Comparison of ENCODE assay signal across 17 cellular contexts in the genomic region with DNA sequence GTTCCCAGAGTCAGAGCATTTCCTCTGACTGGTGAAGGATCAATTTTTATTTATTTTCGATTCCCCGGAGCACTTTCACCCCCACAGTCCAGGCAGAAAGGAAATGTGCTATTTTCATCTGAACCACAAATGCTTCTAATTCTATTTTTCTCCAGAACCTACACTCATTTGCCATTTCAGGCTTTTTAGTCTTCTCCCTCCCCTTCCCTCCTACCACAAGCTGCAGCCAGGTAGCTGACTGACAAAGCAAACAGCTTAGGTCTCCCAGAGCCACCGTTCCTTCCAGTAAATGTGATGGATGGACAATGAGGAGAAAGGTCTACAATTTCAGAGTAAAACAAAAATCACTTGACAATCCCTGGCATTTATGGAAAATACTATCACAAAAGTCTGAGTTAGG.
DNase-seq lines count a peak whose midpoint lies in the region; ATAC-seq and TF ChIP-seq lines count a peak whose summit lies in the region.
"Had no signal": no experiment of that assay in that cellular context is flagged by ENCODE, and none has a peak within 500 bp of the region (broad histone marks: within the 10 kb centered on the region; RNA-seq: fewer than 3 reads in every experiment).

No MANE protein-coding gene starts in this region.

- H3K27ac Mint-ChIP-seq in chondrocyte (ENCODE audit: unreplicated experiment): peak overlapping the region; percentile 1
- H3K27ac Mint-ChIP-seq in stimulated activated naive CD8-positive, alpha-beta T cell treated with anti-CD3 and anti-CD28 coated beads, Interleukin-15, amount 100 ng/mL, for 72 hours: no peak overlapping the region
- H3K27ac Mint-ChIP-seq: GM23338, type B pancreatic cell had no signal

- DNase-seq in left ventricle myocardium inferior (no peak), left ventricle myocardium superior (no peak), NCI-H2029 treated with DMSO at 0.1 percent for 48 hours (lab: John Stamatoyannopoulos, UW) (peak; percentile 87), chondrocyte (ENCODE audit: low spot score) (no peak), mammary epithelial cell (no peak), substantia nigra (lab: John Stamatoyannopoulos, UW) (no peak)
- DNase-seq in stimulated activated naive CD8-positive, alpha-beta T cell treated with anti-CD3 and anti-CD28 coated beads, Interleukin-15, amount 100 ng/mL, for 72 hours: no peak
- DNase-seq: activated naive CD4-positive, alpha-beta T cell; AML-193; Karpas-422; NCI-H446; posterior cingulate gyrus; stimulated activated naive CD4-positive, alpha-beta T cell treated with Interleukin-2 at 50 U/mL for 16 hours had no signal

- intact Hi-C loops in left ventricle myocardium inferior (cut with micrococcal nuclease) (loop anchor here (10.0 kb wide), 1 partner anchor 66 kb away; no protein-coding TSS in a partner anchor), left ventricle myocardium superior (cut with micrococcal nuclease) (no loop called here), mammary epithelial cell (cut with micrococcal nuclease) (no loop called here)

- no peak for TF ChIP-seq CTCF in left ventricle myocardium inferior (IDR thresholded peaks at IDR 0.05; ENCODE audit: borderline replicate concordance)
- TF ChIP-seq CTCF in chondrocyte (IDR thresholded peaks at IDR 0.05): no peak
- TF ChIP-seq CTCF in mammary epithelial cell (conservative IDR thresholded peaks at IDR 0.05 in 1 of 2, IDR thresholded peaks at IDR 0.05 in 1 of 2; ENCODE audit: extremely low read depth in 1 of 2, insufficient read depth in 1 of 2, low read depth in 1 of 2, low read length in 2 of 2): no peak

- H3K4me3 Mint-ChIP-seq in chondrocyte (ENCODE audit: unreplicated experiment): no peak overlapping the region
- peak overlapping the region; percentile 9 to 17 for H3K4me3 Mint-ChIP-seq in stimulated activated naive CD8-positive, alpha-beta T cell treated with anti-CD3 and anti-CD28 coated beads, Interleukin-15, amount 100 ng/mL, for 72 hours
- H3K4me3 Mint-ChIP-seq: GM23338, type B pancreatic cell had no signal

- H3K9me3 Mint-ChIP-seq in chondrocyte (ENCODE audit: low read depth): no peaks in the 10 kb centered on the region
- H3K9me3 Mint-ChIP-seq in stimulated activated naive CD8-positive, alpha-beta T cell treated with anti-CD3 and anti-CD28 coated beads, Interleukin-15, amount 100 ng/mL, for 72 hours: peaks cover 5 to 13% of the 10 kb centered on the region in 2 donors
- H3K9me3 Mint-ChIP-seq: GM23338 had no signal

- H3K79me2 ChIP-seq in mammary epithelial cell (ENCODE audit: insufficient read depth, low read length): peaks cover 95% of the 10 kb centered on the region

- H3K27me3 Mint-ChIP-seq in chondrocyte (ENCODE audit: low read depth): no peaks in the 10 kb centered on the region
- H3K27me3 Mint-ChIP-seq in stimulated activated naive CD8-positive, alpha-beta T cell treated with anti-CD3 and anti-CD28 coated beads, Interleukin-15, amount 100 ng/mL, for 72 hours: no peaks in the 10 kb centered on the region
- H3K27me3 Mint-ChIP-seq: type B pancreatic cell had no signal

- peaks cover 26% of the 10 kb centered on the region for H3K36me3 ChIP-seq in left ventricle myocardium inferior
- peaks cover 26% of the 10 kb centered on the region for H3K36me3 ChIP-seq in mammary epithelial cell (ENCODE audit: insufficient read depth, low read length)

- in situ Hi-C loops in mammary epithelial cell (cut with MboI; ENCODE audit: low sequenced_read_pairs in 2 of 2): no loop called here

- ATAC-seq in left ventricle myocardium superior: no peak
- ATAC-seq in stimulated activated naive CD8-positive, alpha-beta T cell treated with anti-CD3 and anti-CD28 coated beads, Interleukin-15, amount 100 ng/mL, for 72 hours: no peak
- ATAC-seq: GM23338 had no signal

- H3K4me3 ChIP-seq in left ventricle myocardium inferior (no peak overlapping the region), mammary epithelial cell (replicated peaks in 1 of 3; ENCODE audit: insufficient read depth in 1 of 3, low read depth in 2 of 3, low read length in 3 of 3) (no peak overlapping the region)
- H3K4me3 ChIP-seq: coronary artery, GM23338, hepatocyte had no signal

- peak overlapping the region; percentile 87 for H3K27ac ChIP-seq in left ventricle myocardium inferior (replicated peaks)
- H3K27ac ChIP-seq in mammary epithelial cell (ENCODE audit: insufficient read depth, low read depth, low read length): no peak overlapping the region
- no peak overlapping the region for H3K27ac ChIP-seq in substantia nigra (ENCODE audit: low read depth, low read length, poor library complexity, severe bottlenecking)
- H3K27ac ChIP-seq: coronary artery, hepatocyte had no signal

- BruUV-seq in mammary epithelial cell (replicated peaks; lab: Mats Ljungman, UMichigan): no TSS peak

- no peak overlapping the region for H2AFZ ChIP-seq in mammary epithelial cell (ENCODE audit: low read depth, low read length)
- H2AFZ ChIP-seq: GM23338, hepatocyte had no signal

- dilution Hi-C loops in mammary epithelial cell (cut with HindIII; ENCODE audit: low sequenced_read_pairs): no loop called here

- 83% methylated on average over 3 of the region's 3 CpGs for WGBS in mammary epithelial cell (ENCODE audit: low coverage, missing lambda C conversion rate)

- no peaks in the 10 kb centered on the region for H4K20me1 ChIP-seq in mammary epithelial cell (ENCODE audit: insufficient read depth, low read length)

- H3K27me3 ChIP-seq in left ventricle myocardium inferior (ENCODE audit: low read depth) (no peaks in the 10 kb centered on the region), mammary epithelial cell (ENCODE audit: insufficient read depth, low read length) (no peaks in the 10 kb centered on the region)
- H3K27me3 ChIP-seq: hepatocyte had no signal

- no peak overlapping the region for H3K9ac ChIP-seq in mammary epithelial cell (ENCODE audit: insufficient read depth, low read length)

- H3K4me2 ChIP-seq in mammary epithelial cell (ENCODE audit: insufficient read depth, low read depth, low read length): no peak overlapping the region
- H3K4me2 ChIP-seq: GM23338, hepatocyte had no signal

- CTCF ChIA-PET in mammary epithelial cell (lab: Charles Lee; ENCODE audit: low non-redundant PET): no interaction called here

- peaks cover 29% of the 10 kb centered on the region for H3K36me3 Mint-ChIP-seq in chondrocyte (ENCODE audit: low read depth)

- H3K9me3 ChIP-seq in left ventricle myocardium inferior (replicated peaks) (no peaks in the 10 kb centered on the region), mammary epithelial cell (replicated peaks; ENCODE audit: insufficient read depth, low read length) (no peaks in the 10 kb centered on the region)

- H3K4me1 Mint-ChIP-seq in chondrocyte (ENCODE audit: low read depth): peaks cover 50% of the 10 kb centered on the region
- peaks cover 39% of the 10 kb centered on the region for H3K4me1 Mint-ChIP-seq in stimulated activated naive CD8-positive, alpha-beta T cell treated with anti-CD3 and anti-CD28 coated beads, Interleukin-15, amount 100 ng/mL, for 72 hours

- H3K4me1 ChIP-seq in left ventricle myocardium inferior (peaks cover 99% of the 10 kb centered on the region), mammary epithelial cell (ENCODE audit: insufficient read depth, low read length) (no peaks in the 10 kb centered on the region)
